In genomic region chr11:36409152-36409713, GRCh38 we compare ENCODE assay signal across 10 cellular contexts.
DNase-seq lines count a peak whose midpoint lies in the region; ATAC-seq and TF ChIP-seq lines count a peak whose summit lies in the region.
"Had no signal": no experiment of that assay in that cellular context is flagged by ENCODE, and none has a peak within 500 bp of the region (broad histone marks: within the 10 kb centered on the region; RNA-seq: fewer than 3 reads in every experiment).

No MANE protein-coding gene starts in this region.

- H3K4me3 ChIP-seq in right atrium auricular region (no peak overlapping the region), fibroblast of pulmonary artery (replicated peaks; ENCODE audit: low read depth, low read length) (no peak overlapping the region)

- CTCF ChIA-PET in activated CD8-positive, alpha-beta T cell treated with anti-CD3 and anti-CD28 coated beads for 36 hours (lab: Charles Lee): no interaction called here
- CTCF ChIA-PET in Calu3 (lab: Charles Lee): interaction anchor here (0.6 kb wide), 1 partner anchor 788 kb away, joined by 4 read pairs; no protein-coding TSS in a partner anchor

- no peak for DNase-seq in left cardiac atrium
- DNase-seq in right atrium auricular region (ENCODE audit: low spot score): no peak
- DNase-seq in activated CD8-positive, alpha-beta T cell treated with anti-CD3 and anti-CD28 coated beads for 36 hours: peak; percentile 49
- peak; percentile 84 for DNase-seq in fibroblast of pulmonary artery (ENCODE audit: low read depth)
- DNase-seq in stimulated activated naive CD8-positive, alpha-beta T cell treated with anti-CD3 and anti-CD28 coated beads, Interleukin-15, amount 100 ng/mL, for 72 hours: peak in 1 of 2 donors; percentile 37
- no peak for DNase-seq in kidney tubule cell (ENCODE audit: low spot score)
- no peak for DNase-seq in Calu3
- DNase-seq: kidney, SHP77 treated with DMSO at 0.1 percent for 48 hours had no signal

- POLR2A ChIA-PET in activated CD8-positive, alpha-beta T cell treated with anti-CD3 and anti-CD28 coated beads for 36 hours (lab: Charles Lee): interaction anchor here (0.7 to 3.4 kb wide), 2 partner anchors 11 to 26 kb away, joined by 3 to 14 read pairs; no protein-coding TSS in a partner anchor

- H3K9me3 ChIP-seq in right atrium auricular region: no peaks in the 10 kb centered on the region

- TF ChIP-seq CTCF in right atrium auricular region (IDR thresholded peaks at IDR 0.05) (no peak), fibroblast of pulmonary artery (IDR thresholded peaks at IDR 0.05; ENCODE audit: low read length, missing control alignments) (no peak), Calu3 (IDR thresholded peaks at IDR 0.05; ENCODE audit: unreplicated experiment) (no peak)
- no peak for TF ChIP-seq CTCF in activated CD8-positive, alpha-beta T cell treated with anti-CD3 and anti-CD28 coated beads for 36 hours (IDR thresholded peaks at IDR 0.05)

- no peaks in the 10 kb centered on the region for H3K36me3 Mint-ChIP-seq in activated CD8-positive, alpha-beta T cell treated with anti-CD3 and anti-CD28 coated beads for 36 hours (ENCODE audit: low read depth)
- H3K36me3 Mint-ChIP-seq in Calu3 (ENCODE audit: insufficient read depth, unreplicated experiment): no peaks in the 10 kb centered on the region

- peaks cover 56% of the 10 kb centered on the region for H3K4me1 Mint-ChIP-seq in activated CD8-positive, alpha-beta T cell treated with anti-CD3 and anti-CD28 coated beads for 36 hours (ENCODE audit: low read depth)
- H3K4me1 Mint-ChIP-seq in stimulated activated naive CD8-positive, alpha-beta T cell treated with anti-CD3 and anti-CD28 coated beads, Interleukin-15, amount 100 ng/mL, for 72 hours: peaks cover 66% of the 10 kb centered on the region
- no peaks in the 10 kb centered on the region for H3K4me1 Mint-ChIP-seq in Calu3 (ENCODE audit: low read depth, unreplicated experiment)

- peak overlapping the region; percentile 94 for H3K27ac Mint-ChIP-seq in activated CD8-positive, alpha-beta T cell treated with anti-CD3 and anti-CD28 coated beads for 36 hours
- H3K27ac Mint-ChIP-seq in stimulated activated naive CD8-positive, alpha-beta T cell treated with anti-CD3 and anti-CD28 coated beads, Interleukin-15, amount 100 ng/mL, for 72 hours: peak overlapping the region; percentile 87 to 95
- H3K27ac Mint-ChIP-seq in Calu3 (ENCODE audit: unreplicated experiment): no peak overlapping the region

- no peaks in the 10 kb centered on the region for H3K9me3 Mint-ChIP-seq in activated CD8-positive, alpha-beta T cell treated with anti-CD3 and anti-CD28 coated beads for 36 hours
- no peaks in the 10 kb centered on the region for H3K9me3 Mint-ChIP-seq in stimulated activated naive CD8-positive, alpha-beta T cell treated with anti-CD3 and anti-CD28 coated beads, Interleukin-15, amount 100 ng/mL, for 72 hours
- no peaks in the 10 kb centered on the region for H3K9me3 Mint-ChIP-seq in Calu3 (ENCODE audit: low read depth, unreplicated experiment)

- no peak overlapping the region for H3K27ac ChIP-seq in right atrium auricular region

- H3K4me3 Mint-ChIP-seq in activated CD8-positive, alpha-beta T cell treated with anti-CD3 and anti-CD28 coated beads for 36 hours: peak overlapping the region; percentile 39
- peak overlapping the region; percentile 60 to 67 for H3K4me3 Mint-ChIP-seq in stimulated activated naive CD8-positive, alpha-beta T cell treated with anti-CD3 and anti-CD28 coated beads, Interleukin-15, amount 100 ng/mL, for 72 hours
- H3K4me3 Mint-ChIP-seq in Calu3 (ENCODE audit: low read depth, unreplicated experiment): no peak overlapping the region

- BruUV-seq in Calu3 (replicated peaks; lab: Mats Ljungman, UMichigan): no TSS peak

- H3K36me3 ChIP-seq in right atrium auricular region: no peaks in the 10 kb centered on the region

- intact Hi-C loops in left cardiac atrium (cut with DNase I) (no loop called here), Calu3 (cut with micrococcal nuclease; ENCODE audit: unreplicated experiment) (no loop called here)
- intact Hi-C loops in activated CD8-positive, alpha-beta T cell treated with anti-CD3 and anti-CD28 coated beads for 36 hours (cut with micrococcal nuclease): no loop called here

- no peaks in the 10 kb centered on the region for H3K27me3 ChIP-seq in right atrium auricular region

- no peaks in the 10 kb centered on the region for H3K27me3 Mint-ChIP-seq in activated CD8-positive, alpha-beta T cell treated with anti-CD3 and anti-CD28 coated beads for 36 hours
- no peaks in the 10 kb centered on the region for H3K27me3 Mint-ChIP-seq in stimulated activated naive CD8-positive, alpha-beta T cell treated with anti-CD3 and anti-CD28 coated beads, Interleukin-15, amount 100 ng/mL, for 72 hours
- H3K27me3 Mint-ChIP-seq in Calu3 (ENCODE audit: unreplicated experiment): peaks cover 29% of the 10 kb centered on the region

- peaks cover 0 to 26% of the 10 kb centered on the region in 2 donors for H3K4me1 ChIP-seq in right atrium auricular region

- ATAC-seq in left cardiac atrium (peak; percentile 10 to 54), HG02852 (IDR thresholded peaks at IDR 0.05; ENCODE audit: unreplicated experiment) (no peak)
- peak; percentile 75 for ATAC-seq in activated CD8-positive, alpha-beta T cell treated with anti-CD3 and anti-CD28 coated beads for 36 hours
- peak; percentile 74 for ATAC-seq in stimulated activated naive CD8-positive, alpha-beta T cell treated with anti-CD3 and anti-CD28 coated beads, Interleukin-15, amount 100 ng/mL, for 72 hours

Comparison
In these comparisons a context has a peak if more than half of its experiments do, and no peak if none do; other contexts are left out.
1. DNase-seq: peak in activated CD8-positive, alpha-beta T cell treated with anti-CD3 and anti-CD28 coated beads for 36 hours (single experiment) and fibroblast of pulmonary artery (single experiment); none in left cardiac atrium (single experiment), right atrium auricular region (single experiment), kidney tubule cell (single experiment) and Calu3 (single experiment).